ENCODE assay signal across 22 cellular contexts in the genomic region with DNA sequence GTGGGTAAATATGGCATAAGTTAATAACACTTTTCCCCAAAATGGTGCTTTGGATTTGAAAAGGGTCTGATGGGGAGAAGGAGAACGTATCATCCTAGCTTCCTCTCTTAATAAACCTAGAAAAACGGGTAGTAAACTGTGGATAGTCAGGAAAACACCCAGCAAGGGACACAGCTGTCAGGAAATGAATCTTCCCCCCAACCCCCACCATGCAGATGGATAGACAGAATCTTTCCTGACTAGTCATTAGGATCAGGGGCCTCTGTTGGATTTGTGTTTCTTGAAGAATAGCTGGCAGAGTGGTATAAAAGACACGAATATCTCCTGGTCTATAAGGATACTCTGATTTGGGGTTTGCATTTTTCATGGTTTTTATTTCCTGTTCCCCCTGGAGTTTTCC. TPM values are rescaled to one million over a fixed set of nuclear protein-coding genes. Genes with fewer than 3 reads are reported as not detected.
DNase-seq lines count a peak whose midpoint lies in the region; ATAC-seq, FAIRE-seq and TF ChIP-seq lines count a peak whose summit lies in the region.
"Had no signal": no experiment of that assay in that cellular context is flagged by ENCODE, and none has a peak within 500 bp of the region (broad histone marks: within the 10 kb centered on the region; RNA-seq: fewer than 3 reads in every experiment).

No MANE protein-coding gene starts in this region.

- H3K27ac Mint-ChIP-seq in CD4-positive, CD25-positive, alpha-beta regulatory T cell: no peak overlapping the region
- no peak overlapping the region for H3K27ac Mint-ChIP-seq in activated CD4-positive, alpha-beta memory T cell treated with anti-CD3 and anti-CD28 coated beads for 36 hours

- peaks cover 10% of the 10 kb centered on the region for H3K4me1 ChIP-seq in CD4-positive, CD25-positive, alpha-beta regulatory T cell (ENCODE audit: control insufficient read depth, insufficient read depth, low read length, poor library complexity, severe bottlenecking)
- H3K4me1 ChIP-seq in ascending aorta: peaks cover 6 to 7% of the 10 kb centered on the region in 2 donors

- H3K4me1 Mint-ChIP-seq in CD4-positive, CD25-positive, alpha-beta regulatory T cell: peaks cover 15 to 26% (median 17%) of the 10 kb centered on the region in 4 donors
- H3K4me1 Mint-ChIP-seq in activated CD4-positive, alpha-beta memory T cell treated with anti-CD3 and anti-CD28 coated beads for 36 hours (ENCODE audit: low read depth): peaks cover 21% of the 10 kb centered on the region

- TF ChIP-seq CTCF in ascending aorta (IDR thresholded peaks at IDR 0.05): no peak

- intact Hi-C loops in ascending aorta (cut with DNase I): no loop called here
- intact Hi-C loops in activated CD4-positive, alpha-beta memory T cell treated with anti-CD3 and anti-CD28 coated beads for 36 hours (cut with micrococcal nuclease): no loop called here

- H3K9me3 Mint-ChIP-seq in CD4-positive, CD25-positive, alpha-beta regulatory T cell: no peaks in the 10 kb centered on the region
- no peaks in the 10 kb centered on the region for H3K9me3 Mint-ChIP-seq in activated CD4-positive, alpha-beta memory T cell treated with anti-CD3 and anti-CD28 coated beads for 36 hours

- no peaks in the 10 kb centered on the region for H3K27me3 ChIP-seq in CD4-positive, CD25-positive, alpha-beta regulatory T cell (ENCODE audit: control insufficient read depth, insufficient read depth, low read length)
- H3K27me3 ChIP-seq in ascending aorta: no peaks in the 10 kb centered on the region
- H3K27me3 ChIP-seq: tibial artery had no signal

- ATAC-seq in CD4-positive, CD25-positive, alpha-beta regulatory T cell (ENCODE audit: low read depth in 2 of 2): no peak
- ATAC-seq in HG03159 (IDR thresholded peaks at IDR 0.05; ENCODE audit: unreplicated experiment): no peak
- ATAC-seq: HepG2, left lobe of liver had no signal

- CTCF ChIA-PET in activated CD4-positive, alpha-beta memory T cell treated with anti-CD3 and anti-CD28 coated beads for 36 hours (lab: Charles Lee): interaction anchor here (1.2 to 1.3 kb wide), 2 partner anchors 8 to 239 kb away, joined by 3 read pairs; no protein-coding TSS in a partner anchor

- DNase-seq in CD4-positive, CD25-positive, alpha-beta regulatory T cell: no peak
- DNase-seq in GM19239 (ENCODE audit: insufficient read length, low spot score): no peak
- no peak for DNase-seq in ascending aorta (ENCODE audit: low spot score in 2 of 2)
- peak; percentile 22 for DNase-seq in iris pigment epithelial cell (ENCODE audit: low read depth)
- no peak for DNase-seq in SK-N-DZ (ENCODE audit: low spot score)
- no peak for DNase-seq in activated CD4-positive, alpha-beta memory T cell treated with anti-CD3 and anti-CD28 coated beads for 36 hours
- DNase-seq: activated CD4-positive, alpha-beta T cell treated with anti-CD3 and anti-CD28 coated beads, Interleukin-2, amount 50 U/mL, for 1 hour; activated CD8-positive, alpha-beta memory T cell treated with anti-CD3 and anti-CD28 coated beads, Interleukin-2, amount 50 U/mL, for 4 hours; activated effector memory CD4-positive, alpha-beta T cell treated with Interleukin-2 at 50 U/mL for 16 hours; DND-41; NCI-H1436; NCI-H69; PC-9; SIG-M5; stimulated activated naive CD4-positive, alpha-beta T cell treated with Interleukin-2 at 50 U/mL for 16 hours had no signal

- no peak overlapping the region for H3K4me3 ChIP-seq in CD4-positive, CD25-positive, alpha-beta regulatory T cell (ENCODE audit: low read depth, low read length)
- H3K4me3 ChIP-seq in ascending aorta: no peak overlapping the region
- H3K4me3 ChIP-seq: PC-9, skin epidermis, tibial artery had no signal

- H3K36me3 ChIP-seq in CD4-positive, CD25-positive, alpha-beta regulatory T cell (ENCODE audit: control insufficient read depth, insufficient read depth, low read length): peaks cover 49% of the 10 kb centered on the region
- peaks cover 18 to 31% of the 10 kb centered on the region in 2 donors for H3K36me3 ChIP-seq in ascending aorta

- H3K9me3 ChIP-seq in CD4-positive, CD25-positive, alpha-beta regulatory T cell (ENCODE audit: control insufficient read depth in 2 of 2, low read length in 2 of 2): no peaks in the 10 kb centered on the region
- H3K9me3 ChIP-seq in ascending aorta: no peaks in the 10 kb centered on the region
- H3K9me3 ChIP-seq: tibial artery had no signal

- no peak overlapping the region for H3K4me3 Mint-ChIP-seq in CD4-positive, CD25-positive, alpha-beta regulatory T cell
- H3K4me3 Mint-ChIP-seq in activated CD4-positive, alpha-beta memory T cell treated with anti-CD3 and anti-CD28 coated beads for 36 hours: no peak overlapping the region
- H3K4me3 Mint-ChIP-seq: mesothelial cell of epicardium, neural crest cell had no signal

- FAIRE-seq in GM19239 (lab: Jason Lieb, UNC): peak; percentile 31
- FAIRE-seq: HepG2 had no signal

- no peaks in the 10 kb centered on the region for H3K27me3 Mint-ChIP-seq in CD4-positive, CD25-positive, alpha-beta regulatory T cell
- no peaks in the 10 kb centered on the region for H3K27me3 Mint-ChIP-seq in activated CD4-positive, alpha-beta memory T cell treated with anti-CD3 and anti-CD28 coated beads for 36 hours

- peaks cover 55% of the 10 kb centered on the region for H3K36me3 Mint-ChIP-seq in CD4-positive, CD25-positive, alpha-beta regulatory T cell
- peaks cover 20% of the 10 kb centered on the region for H3K36me3 Mint-ChIP-seq in activated CD4-positive, alpha-beta memory T cell treated with anti-CD3 and anti-CD28 coated beads for 36 hours

- POLR2A ChIA-PET in activated CD4-positive, alpha-beta memory T cell treated with anti-CD3 and anti-CD28 coated beads for 36 hours (lab: Charles Lee): no interaction called here

- H3K27ac ChIP-seq in CD4-positive, CD25-positive, alpha-beta regulatory T cell (ENCODE audit: insufficient read depth, low read length, poor library complexity, severe bottlenecking): peak overlapping the region; percentile 18
- peak overlapping the region; percentile 24 to 37 for H3K27ac ChIP-seq in ascending aorta
- H3K27ac ChIP-seq: PC-9 had no signal

RNA-seq across cellular contexts. Expression of a gene that starts 22.5 kb away (rescaled TPM):
- total RNA-seq in CD4-positive, CD25-positive, alpha-beta regulatory T cell: 53.0 TPM
- 10 to 100 TPM; 33.5 to 43.2 (median 37.6) TPM for polyA plus RNA-seq in CD4-positive, CD25-positive, alpha-beta regulatory T cell
- not detected for total RNA-seq in ascending aorta
- polyA plus RNA-seq in SK-N-DZ (2014; cell fraction: cytosol; rRNA removed): not detected in 2 replicates
- not detected in 2 replicates for polyA plus RNA-seq in SK-N-DZ (2014; cell fraction: nucleus; rRNA removed)
- 10 to 100 TPM; 14.0 to 14.3 TPM for total RNA-seq in activated CD4-positive, alpha-beta memory T cell treated with anti-CD3 and anti-CD28 coated beads for 36 hours
- total RNA-seq: HepG2, neural crest cell, PC-9 had no signal
- polyA plus RNA-seq: HepG2 had no signal

RNA-seq across cellular contexts. Expression of a gene that starts 53.0 kb away (rescaled TPM):
- 31.0 TPM for total RNA-seq in CD4-positive, CD25-positive, alpha-beta regulatory T cell
- under 1 TPM; 0.22 to 0.79 (median 0.55) TPM for polyA plus RNA-seq in CD4-positive, CD25-positive, alpha-beta regulatory T cell
- 1.5 TPM for total RNA-seq in ascending aorta
- polyA plus RNA-seq in SK-N-DZ (2014; cell fraction: cytosol; rRNA removed): 1.8 and 2.8 TPM in 2 replicates
- polyA plus RNA-seq in SK-N-DZ (2014; cell fraction: nucleus; rRNA removed): 1.3 and 1.5 TPM in 2 replicates
- 10 to 100 TPM; 18.6 to 20.4 TPM for total RNA-seq in activated CD4-positive, alpha-beta memory T cell treated with anti-CD3 and anti-CD28 coated beads for 36 hours

RNA-seq across cellular contexts. Expression of a gene that starts 53.0 kb away (rescaled TPM):
- total RNA-seq in CD4-positive, CD25-positive, alpha-beta regulatory T cell: 78.1 TPM
- 10 to 100 TPM; 34.4 to 44.3 (median 42.6) TPM for polyA plus RNA-seq in CD4-positive, CD25-positive, alpha-beta regulatory T cell
- 44.4 TPM for total RNA-seq in ascending aorta
- 76.0 and 87.5 TPM in 2 replicates for polyA plus RNA-seq in SK-N-DZ (2014; cell fraction: cytosol; rRNA removed)
- polyA plus RNA-seq in SK-N-DZ (2014; cell fraction: nucleus; rRNA removed): 128 and 161 TPM in 2 replicates
- 10 to 100 TPM; 90.2 to 91.8 TPM for total RNA-seq in activated CD4-positive, alpha-beta memory T cell treated with anti-CD3 and anti-CD28 coated beads for 36 hours

Comparison
In these comparisons a context has a peak if more than half of its experiments do, and no peak if none do; other contexts are left out.
1. RNA of a gene that starts 22.5 kb away (total RNA-seq): 53.0 TPM in CD4-positive, CD25-positive, alpha-beta regulatory T cell (single experiment) and 14.0 to 14.3 TPM in activated CD4-positive, alpha-beta memory T cell treated with anti-CD3 and anti-CD28 coated beads for 36 hours; not detected in ascending aorta (single experiment); every median in the first group is over 10 times any median in the second.